ENCODE assay signal across 19 cellular contexts in genomic region chr9:123253204-123253603, GRCh38. TPM values are rescaled to one million over a fixed set of nuclear protein-coding genes. Genes with fewer than 3 reads are reported as not detected.
DNase-seq lines count a peak whose midpoint lies in the region; ATAC-seq and TF ChIP-seq lines count a peak whose summit lies in the region.
"Had no signal": no experiment of that assay in that cellular context is flagged by ENCODE, and none has a peak within 500 bp of the region (broad histone marks: within the 10 kb centered on the region; RNA-seq: fewer than 3 reads in every experiment).

No MANE protein-coding gene starts in this region.

- no peak overlapping the region for H3K4me3 Mint-ChIP-seq in activated naive CD4-positive, alpha-beta T cell treated with anti-CD3 and anti-CD28 coated beads, Interleukin-2, amount 10 ng/mL, durations not matched to agents 7 days and 5 days
- H3K4me3 Mint-ChIP-seq in activated naive CD4-positive, alpha-beta T cell treated with anti-CD3 and anti-CD28 coated beads for 36 hours: no peak overlapping the region
- H3K4me3 Mint-ChIP-seq in activated B cell treated with CpG ODN at 0.5 μM for 24 hours: peak overlapping the region; percentile 28
- H3K4me3 Mint-ChIP-seq in stimulated activated memory B cell treated with anti-CD40 and anti-IgM and Interleukin-4, amounts not matched to agents 10 μg/mL and 1 μg/mL and 100 μg/mL, for 72 hours: no peak overlapping the region
- H3K4me3 Mint-ChIP-seq: CD14-positive monocyte; CD8-positive, alpha-beta T cell; HFFc6 had no signal

- CTCF ChIA-PET in activated naive CD4-positive, alpha-beta T cell treated with anti-CD3 and anti-CD28 coated beads, Interleukin-2, amount 10 ng/mL, durations not matched to agents 7 days and 5 days (lab: Charles Lee): no interaction called here
- CTCF ChIA-PET in activated naive CD4-positive, alpha-beta T cell treated with anti-CD3 and anti-CD28 coated beads for 36 hours (lab: Charles Lee): interaction anchor here (1.0 kb wide), 1 partner anchor 8 kb away, joined by 3 read pairs; no protein-coding TSS in a partner anchor
- CTCF ChIA-PET in HEK293 (lab: Yijun Ruan, JAX): interaction anchor here (0.8 kb wide), 1 partner anchor 15 kb away, joined by 3 read pairs; no protein-coding TSS in a partner anchor
- CTCF ChIA-PET in activated B cell treated with CpG ODN at 0.5 μM for 24 hours (lab: Charles Lee): no interaction called here

- H3K27ac Mint-ChIP-seq in activated naive CD4-positive, alpha-beta T cell treated with anti-CD3 and anti-CD28 coated beads, Interleukin-2, amount 10 ng/mL, durations not matched to agents 7 days and 5 days: peak overlapping the region; percentile 24
- H3K27ac Mint-ChIP-seq in activated naive CD4-positive, alpha-beta T cell treated with anti-CD3 and anti-CD28 coated beads for 36 hours: no peak overlapping the region
- peak overlapping the region; percentile 68 for H3K27ac Mint-ChIP-seq in activated B cell treated with CpG ODN at 0.5 μM for 24 hours
- H3K27ac Mint-ChIP-seq in stimulated activated memory B cell treated with anti-CD40 and anti-IgM and Interleukin-4, amounts not matched to agents 10 μg/mL and 1 μg/mL and 100 μg/mL, for 72 hours: peak overlapping the region; percentile 35
- H3K27ac Mint-ChIP-seq: CD8-positive, alpha-beta T cell; HFFc6; IgD-negative memory B cell had no signal

- POLR2A ChIA-PET in HEK293 (lab: Yijun Ruan, JAX): no interaction called here
- POLR2A ChIA-PET in activated B cell treated with CpG ODN at 0.5 μM for 24 hours (lab: Charles Lee): interaction anchor here (1.2 kb wide), 1 partner anchor 10 kb away, joined by 3 read pairs; no protein-coding TSS in a partner anchor

- TF ChIP-seq CTCF in HEK293 (tag by site-specific recombination; IDR thresholded peaks at IDR 0.05) (no peak), activated B cell treated with CpG ODN at 0.5 μM for 24 hours (IDR thresholded peaks at IDR 0.05) (no peak)

- intact Hi-C loops in activated naive CD4-positive, alpha-beta T cell treated with anti-CD3 and anti-CD28 coated beads for 36 hours (cut with micrococcal nuclease): no loop called here
- intact Hi-C loops in activated B cell treated with CpG ODN at 0.5 μM for 24 hours (cut with micrococcal nuclease): loop anchor here (2.0 kb wide), 1 partner anchor 14 kb away; no protein-coding TSS in a partner anchor

- no peaks in the 10 kb centered on the region for H3K9me3 Mint-ChIP-seq in activated naive CD4-positive, alpha-beta T cell treated with anti-CD3 and anti-CD28 coated beads, Interleukin-2, amount 10 ng/mL, durations not matched to agents 7 days and 5 days
- no peaks in the 10 kb centered on the region for H3K9me3 Mint-ChIP-seq in activated naive CD4-positive, alpha-beta T cell treated with anti-CD3 and anti-CD28 coated beads for 36 hours
- H3K9me3 Mint-ChIP-seq in activated B cell treated with CpG ODN at 0.5 μM for 24 hours: peaks cover 2% of the 10 kb centered on the region
- no peaks in the 10 kb centered on the region for H3K9me3 Mint-ChIP-seq in stimulated activated memory B cell treated with anti-CD40 and anti-IgM and Interleukin-4, amounts not matched to agents 10 μg/mL and 1 μg/mL and 100 μg/mL, for 72 hours
- H3K9me3 Mint-ChIP-seq: CD8-positive, alpha-beta T cell; HFFc6; IgD-negative memory B cell had no signal

- peaks cover 3% of the 10 kb centered on the region; the same call in 1 of the 2 replicates for H3K4me1 ChIP-seq in HEK293 (ENCODE audit: control insufficient read depth, insufficient read depth, low read length)
- H3K4me1 ChIP-seq: A549, BLaER1 had no signal

- H3K36me3 Mint-ChIP-seq in activated naive CD4-positive, alpha-beta T cell treated with anti-CD3 and anti-CD28 coated beads, Interleukin-2, amount 10 ng/mL, durations not matched to agents 7 days and 5 days: no peaks in the 10 kb centered on the region
- no peaks in the 10 kb centered on the region for H3K36me3 Mint-ChIP-seq in activated naive CD4-positive, alpha-beta T cell treated with anti-CD3 and anti-CD28 coated beads for 36 hours (ENCODE audit: low read depth)
- H3K36me3 Mint-ChIP-seq in activated B cell treated with CpG ODN at 0.5 μM for 24 hours (ENCODE audit: low read depth): peaks cover 44% of the 10 kb centered on the region
- peaks cover 43% of the 10 kb centered on the region for H3K36me3 Mint-ChIP-seq in stimulated activated memory B cell treated with anti-CD40 and anti-IgM and Interleukin-4, amounts not matched to agents 10 μg/mL and 1 μg/mL and 100 μg/mL, for 72 hours
- H3K36me3 Mint-ChIP-seq: CD14-positive monocyte; CD8-positive, alpha-beta T cell had no signal

- peaks cover 4% of the 10 kb centered on the region for H3K4me1 Mint-ChIP-seq in activated naive CD4-positive, alpha-beta T cell treated with anti-CD3 and anti-CD28 coated beads, Interleukin-2, amount 10 ng/mL, durations not matched to agents 7 days and 5 days
- peaks cover 24% of the 10 kb centered on the region for H3K4me1 Mint-ChIP-seq in activated naive CD4-positive, alpha-beta T cell treated with anti-CD3 and anti-CD28 coated beads for 36 hours (ENCODE audit: low read depth)
- H3K4me1 Mint-ChIP-seq in activated B cell treated with CpG ODN at 0.5 μM for 24 hours: peaks cover 83% of the 10 kb centered on the region
- H3K4me1 Mint-ChIP-seq in stimulated activated memory B cell treated with anti-CD40 and anti-IgM and Interleukin-4, amounts not matched to agents 10 μg/mL and 1 μg/mL and 100 μg/mL, for 72 hours: peaks cover 72% of the 10 kb centered on the region
- H3K4me1 Mint-ChIP-seq: CD14-positive monocyte had no signal

- no peaks in the 10 kb centered on the region for H3K27me3 Mint-ChIP-seq in activated naive CD4-positive, alpha-beta T cell treated with anti-CD3 and anti-CD28 coated beads, Interleukin-2, amount 10 ng/mL, durations not matched to agents 7 days and 5 days
- no peaks in the 10 kb centered on the region for H3K27me3 Mint-ChIP-seq in activated naive CD4-positive, alpha-beta T cell treated with anti-CD3 and anti-CD28 coated beads for 36 hours (ENCODE audit: low read depth)
- no peaks in the 10 kb centered on the region for H3K27me3 Mint-ChIP-seq in activated B cell treated with CpG ODN at 0.5 μM for 24 hours
- no peaks in the 10 kb centered on the region for H3K27me3 Mint-ChIP-seq in stimulated activated memory B cell treated with anti-CD40 and anti-IgM and Interleukin-4, amounts not matched to agents 10 μg/mL and 1 μg/mL and 100 μg/mL, for 72 hours
- H3K27me3 Mint-ChIP-seq: IgD-negative memory B cell had no signal

- H3K36me3 ChIP-seq in HEK293 (ENCODE audit: control insufficient read depth in 2 of 2, insufficient read depth in 1 of 2, low read length in 2 of 2) (no peaks in the 10 kb centered on the region), H7 (replicated peaks; ENCODE audit: control insufficient read depth, insufficient read depth, low read length) (no peaks in the 10 kb centered on the region)

- no peak for ATAC-seq in activated B cell treated with CpG ODN at 0.5 μM for 24 hours (ENCODE audit: low read depth)
- ATAC-seq in stimulated activated memory B cell treated with anti-CD40 and anti-IgM and Interleukin-4, amounts not matched to agents 10 μg/mL and 1 μg/mL and 100 μg/mL, for 72 hours: no peak
- ATAC-seq: A549; CD8-positive, alpha-beta T cell had no signal

- no peak overlapping the region for H3K27ac ChIP-seq in HEK293 (ENCODE audit: extremely low read depth, low read depth, low read length)
- H3K27ac ChIP-seq: 22Rv1, A549, BLaER1 had no signal

- H3K4me3 ChIP-seq in HEK293 (ENCODE audit: low read depth, low read length) (no peak overlapping the region), H7 (ENCODE audit: insufficient read depth, low read depth, low read length) (no peak overlapping the region)
- H3K4me3 ChIP-seq: A549, BLaER1 had no signal

- no peaks in the 10 kb centered on the region for H3K9me3 ChIP-seq in HEK293 (ENCODE audit: control insufficient read depth, insufficient read depth, low read depth, low read length)
- H3K9me3 ChIP-seq: A549 had no signal

- no peak for DNase-seq in activated naive CD4-positive, alpha-beta T cell treated with anti-CD3 and anti-CD28 coated beads, Interleukin-2, amount 10 ng/mL, durations not matched to agents 7 days and 5 days
- DNase-seq in activated naive CD4-positive, alpha-beta T cell treated with anti-CD3 and anti-CD28 coated beads for 36 hours: no peak
- DNase-seq in activated B cell treated with CpG ODN at 0.5 μM for 24 hours (no peak), NOMO-1 treated with dmso at 0.1 percent for 144 hours (lab: John Stamatoyannopoulos, UW; ENCODE audit: unreplicated experiment) (no peak), DMS79 treated with DMSO at 0.1 percent for 48 hours (lab: John Stamatoyannopoulos, UW) (no peak), H7 (no peak)
- DNase-seq: AML-193; Calu3; CD8-positive, alpha-beta T cell; DND-41; HCEC 1CT; HFFc6 had no signal

- H3K27me3 ChIP-seq in H7 (ENCODE audit: control insufficient read depth, insufficient read depth, low read length): no peaks in the 10 kb centered on the region
- H3K27me3 ChIP-seq: BLaER1 had no signal

TF ChIP-seq in HEK293, 187 proteins besides CTCF, POLR2A, EP300 and RAD21 (continues in another document):
- TF ChIP-seq ZNF513 (tag by site-specific recombination; IDR thresholded peaks at IDR 0.05) (no peak), ZNF214 (tag by site-specific recombination; IDR thresholded peaks at IDR 0.05; ENCODE audit: borderline replicate concordance) (no peak), PRDM1 (tag by site-specific recombination; IDR thresholded peaks at IDR 0.05) (no peak), ZBTB17 (tag by site-specific recombination; IDR thresholded peaks at IDR 0.05) (no peak), ZFP69B (tag by site-specific recombination; IDR thresholded peaks at IDR 0.05) (no peak), ZNF555 (tag by site-specific recombination; conservative IDR thresholded peaks at IDR 0.05) (0 out of 2 replicates have a peak, but pooled peaks have one; percentile 7), SETDB1 (IDR thresholded peaks at IDR 0.05; ENCODE audit: insufficient read length, low read length) (peak; percentile 42), REPIN1 (tag by site-specific recombination; IDR thresholded peaks at IDR 0.05; ENCODE audit: low read depth) (no peak), ZNF670 (tag by site-specific recombination; IDR thresholded peaks at IDR 0.05; ENCODE audit: low read depth) (no peak)

RNA-seq across cellular contexts. Expression of gene STRBP, which starts 15.2 kb away (rescaled TPM):
- 10 to 100 TPM; 27.6 to 27.8 TPM for total RNA-seq in activated naive CD4-positive, alpha-beta T cell treated with anti-CD3 and anti-CD28 coated beads for 36 hours
- total RNA-seq in activated B cell treated with CpG ODN at 0.5 μM for 24 hours: 124 and 127 TPM in 2 replicates
- 35.0 and 49.9 TPM in 2 replicates for total RNA-seq in H7 (2014; rRNA removed; shearing (Covaris generic))

Comparison
In these comparisons a context has a peak if more than half of its experiments do, and no peak if none do; other contexts are left out.
1. CTCF ChIA-PET loops: an anchor here in activated naive CD4-positive, alpha-beta T cell treated with anti-CD3 and anti-CD28 coated beads for 36 hours (1.0 kb wide) and HEK293 (0.8 kb wide); none called in activated naive CD4-positive, alpha-beta T cell treated with anti-CD3 and anti-CD28 coated beads, Interleukin-2, amount 10 ng/mL, durations not matched to agents 7 days and 5 days and activated B cell treated with CpG ODN at 0.5 μM for 24 hours.